Comparison of ENCODE assay signal across 8 cellular contexts in genomic region chr1:162619076-162619475, GRCh38.
"Had no signal": no experiment of that assay in that cellular context is flagged by ENCODE, and none has a peak within 500 bp of the region (broad histone marks: within the 10 kb centered on the region; RNA-seq: fewer than 3 reads in every experiment).

No MANE protein-coding gene starts in this region.

- DNase-seq: GM23248, GOT3, H7, HFFc6, KBM-7 had no signal

- H3K9me3 ChIP-seq: HAP-1 had no signal

- H3K4me1 ChIP-seq: HAP-1 had no signal

- H3K4me3 ChIP-seq: GM23248, HAP-1 had no signal

- H3K27ac ChIP-seq: GM23248, HL-60 had no signal

- FAIRE-seq: HepG2 had no signal

- H3K36me3 ChIP-seq: HAP-1 had no signal
